Comparison of ENCODE assay signal across 9 cellular contexts in genomic region chr11:65506316-65506769, GRCh38. TPM values are rescaled to one million over a fixed set of nuclear protein-coding genes. Genes with fewer than 3 reads are reported as not detected.
DNase-seq lines count a peak whose midpoint lies in the region; ATAC-seq and TF ChIP-seq lines count a peak whose summit lies in the region.
"Had no signal": no experiment of that assay in that cellular context is flagged by ENCODE, and none has a peak within 500 bp of the region (broad histone marks: within the 10 kb centered on the region; RNA-seq: fewer than 3 reads in every experiment).

No MANE protein-coding gene starts in this region.

- H3K36me3 ChIP-seq in iPS-20b (ENCODE audit: insufficient read depth, low read depth, low read length) (peaks cover 57% of the 10 kb centered on the region), tibial nerve (peaks cover 17 to 58% (median 36%) of the 10 kb centered on the region in 3 donors)

- H3K27ac ChIP-seq in iPS-20b (ENCODE audit: low read length) (no peak overlapping the region), tibial nerve (peak overlapping the region; percentile 93 to 99 (median 94))

- TF ChIP-seq EP300 in tibial nerve (IDR thresholded peaks at IDR 0.05): peak in 1 of 2 donors; percentile 8

- POLR2A ChIA-PET in activated CD4-positive, alpha-beta T cell treated with anti-CD3 and anti-CD28 coated beads for 36 hours (lab: Charles Lee): interaction anchor here (0.6 to 25.9 kb wide), 20 partner anchors 7 to 214 kb away, joined by 3 to 1637 read pairs (median 6); partner anchors contain the start of genes DPF2, MALAT1, NEAT1 and ZNRD2

- TF ChIP-seq CTCF in tibial nerve (IDR thresholded peaks at IDR 0.05): no peak

- WGBS in tibial nerve, 2 donors: 13 to 20% methylated on average over 4 of the region's 4 CpGs

- no peak overlapping the region for H3K4me3 Mint-ChIP-seq in activated naive CD4-positive, alpha-beta T cell treated with anti-CD3 and anti-CD28 coated beads, Interleukin-2, amount 50 U/mL, for 24 hours
- no peak overlapping the region for H3K4me3 Mint-ChIP-seq in activated CD4-positive, alpha-beta T cell treated with anti-CD3 and anti-CD28 coated beads for 36 hours

- H3K4me3 ChIP-seq in iPS-20b (ENCODE audit: low read length) (peak overlapping the region; percentile 96), tibial nerve (peak overlapping the region; percentile 63 to 76 (median 70))

- H3K27ac Mint-ChIP-seq in activated naive CD4-positive, alpha-beta T cell treated with anti-CD3 and anti-CD28 coated beads, Interleukin-2, amount 50 U/mL, for 24 hours: peak overlapping the region; percentile 91
- H3K27ac Mint-ChIP-seq in activated CD4-positive, alpha-beta T cell treated with anti-CD3 and anti-CD28 coated beads for 36 hours: no peak overlapping the region
- H3K27ac Mint-ChIP-seq: activated naive CD4-positive, alpha-beta T cell treated with anti-CD3 and anti-CD28 coated beads, Interleukin-2, amount 50 U/mL, for 72 hours had no signal

- peaks cover 9% of the 10 kb centered on the region; the same call in 1 of the 2 replicates for H3K4me1 ChIP-seq in iPS-20b (ENCODE audit: insufficient read depth, low read length)
- peaks cover 0 to 45% (median 25%) of the 10 kb centered on the region in 4 donors for H3K4me1 ChIP-seq in tibial nerve

- H3K9me3 ChIP-seq in iPS-20b (ENCODE audit: insufficient read depth, low read depth, low read length): no peaks in the 10 kb centered on the region
- no peaks in the 10 kb centered on the region for H3K9me3 ChIP-seq in tibial nerve

- ATAC-seq in HG02610 (IDR thresholded peaks at IDR 0.05; ENCODE audit: unreplicated experiment): no peak
- no peak for ATAC-seq in activated CD4-positive, alpha-beta T cell treated with anti-CD3 and anti-CD28 coated beads for 36 hours

- H3K4me1 Mint-ChIP-seq in activated naive CD4-positive, alpha-beta T cell treated with anti-CD3 and anti-CD28 coated beads, Interleukin-2, amount 50 U/mL, for 24 hours: peaks cover 49% of the 10 kb centered on the region
- peaks cover 60% of the 10 kb centered on the region for H3K4me1 Mint-ChIP-seq in activated CD4-positive, alpha-beta T cell treated with anti-CD3 and anti-CD28 coated beads for 36 hours

- CTCF ChIA-PET in activated CD4-positive, alpha-beta T cell treated with anti-CD3 and anti-CD28 coated beads for 36 hours (lab: Charles Lee): interaction anchor here (0.7 to 7.6 kb wide), 13 partner anchors 9 to 230 kb away, joined by 3 to 209 read pairs (median 4); partner anchors contain the start of genes NEAT1 and SCYL1

- intact Hi-C loops in activated CD4-positive, alpha-beta T cell treated with anti-CD3 and anti-CD28 coated beads for 36 hours (cut with DNase I, micrococcal nuclease): loop anchor here (1.0 to 5.0 kb wide), 2 partner anchors 124 to 244 kb away; partner anchors contain the start of genes POLA2 (in 1 of the 2) and SLC25A45 (in 1 of the 2)

- TF ChIP-seq POLR2A in tibial nerve (IDR thresholded peaks at IDR 0.05): peak in 1 of 2 donors; percentile 9

- peaks cover 29% of the 10 kb centered on the region for H3K36me3 Mint-ChIP-seq in activated naive CD4-positive, alpha-beta T cell treated with anti-CD3 and anti-CD28 coated beads, Interleukin-2, amount 50 U/mL, for 24 hours
- H3K36me3 Mint-ChIP-seq in activated CD4-positive, alpha-beta T cell treated with anti-CD3 and anti-CD28 coated beads for 36 hours (ENCODE audit: low read depth): peaks cover 2% of the 10 kb centered on the region

- H3K9me3 Mint-ChIP-seq in activated naive CD4-positive, alpha-beta T cell treated with anti-CD3 and anti-CD28 coated beads, Interleukin-2, amount 50 U/mL, for 24 hours: no peaks in the 10 kb centered on the region
- H3K9me3 Mint-ChIP-seq in activated CD4-positive, alpha-beta T cell treated with anti-CD3 and anti-CD28 coated beads for 36 hours (ENCODE audit: low read depth): no peaks in the 10 kb centered on the region
- H3K9me3 Mint-ChIP-seq: activated naive CD4-positive, alpha-beta T cell treated with anti-CD3 and anti-CD28 coated beads, Interleukin-2, amount 50 U/mL, for 72 hours had no signal

- no peak overlapping the region for H3K9ac ChIP-seq in iPS-20b (ENCODE audit: low read depth, low read length)

- H3K27me3 Mint-ChIP-seq in activated naive CD4-positive, alpha-beta T cell treated with anti-CD3 and anti-CD28 coated beads, Interleukin-2, amount 50 U/mL, for 24 hours: no peaks in the 10 kb centered on the region
- no peaks in the 10 kb centered on the region for H3K27me3 Mint-ChIP-seq in activated CD4-positive, alpha-beta T cell treated with anti-CD3 and anti-CD28 coated beads for 36 hours

- DNase-seq in activated naive CD4-positive, alpha-beta T cell (lab: John Stamatoyannopoulos, UW): no peak
- DNase-seq in T-helper 22 cell (ENCODE audit: low read depth): peak; percentile 42
- no peak for DNase-seq in tibial nerve (ENCODE audit: low spot score in 2 of 2)
- no peak for DNase-seq in midbrain (lab: John Stamatoyannopoulos, UW)
- no peak for DNase-seq in activated CD4-positive, alpha-beta T cell treated with anti-CD3 and anti-CD28 coated beads for 36 hours

- H3K27me3 ChIP-seq in iPS-20b (ENCODE audit: insufficient read depth, low read length) (no peaks in the 10 kb centered on the region), tibial nerve (no peaks in the 10 kb centered on the region)

RNA-seq across cellular contexts. Expression of gene MALAT1, which starts 7.5 kb away (rescaled TPM):
- total RNA-seq in tibial nerve: over 10,000 TPM; 20,649 to 23,532 (median 22,230) TPM
- total RNA-seq in activated CD4-positive, alpha-beta T cell treated with anti-CD3 and anti-CD28 coated beads for 36 hours: 1,000 to 10,000 TPM; 7,016 to 9,748 TPM

RNA-seq across cellular contexts. Expression of gene SCYL1, which starts 18.5 kb away (rescaled TPM):
- total RNA-seq in tibial nerve: 100 to 1,000 TPM; 109 to 128 (median 112) TPM
- total RNA-seq in activated CD4-positive, alpha-beta T cell treated with anti-CD3 and anti-CD28 coated beads for 36 hours: 10 to 100 TPM; 66.5 to 78.8 TPM

RNA-seq across cellular contexts. Expression of gene LTBP3, which starts 51.8 kb away (rescaled TPM):
- total RNA-seq in tibial nerve: 100 to 1,000 TPM; 236 to 476 (median 386) TPM
- total RNA-seq in activated CD4-positive, alpha-beta T cell treated with anti-CD3 and anti-CD28 coated beads for 36 hours: 10 to 100 TPM; 57.8 to 72.7 TPM
